8 cellular contexts compared by ENCODE assay signal in genomic region chr18:9914584-9915290, GRCh38. TPM values are rescaled to one million over a fixed set of nuclear protein-coding genes. Genes with fewer than 3 reads are reported as not detected.
DNase-seq lines count a peak whose midpoint lies in the region; ATAC-seq and TF ChIP-seq lines count a peak whose summit lies in the region.

No MANE protein-coding gene starts in this region.

- H3K27ac ChIP-seq in suprapubic skin, result peak overlapping the region; percentile 100

- no peaks in the 10 kb centered on the region for H3K27me3 Mint-ChIP-seq in CD14-positive monocyte (ENCODE audit: low read depth in 3 of 3)

- TF ChIP-seq CTCF in CD14-positive monocyte (IDR thresholded peaks at IDR 0.05) (no peak), foreskin fibroblast (IDR thresholded peaks at IDR 0.05; ENCODE audit: low read depth, low read length) (no peak), suprapubic skin (IDR thresholded peaks at IDR 0.05) (no peak)

- H3K36me3 ChIP-seq in suprapubic skin, result no peaks in the 10 kb centered on the region

- H3K9me3 ChIP-seq in suprapubic skin, result no peaks in the 10 kb centered on the region

- peak overlapping the region; percentile 84 to 93 (median 92) for H3K27ac Mint-ChIP-seq in CD14-positive monocyte

- no peaks in the 10 kb centered on the region for H3K27me3 ChIP-seq in suprapubic skin

- DNase-seq in CD14-positive monocyte (ENCODE audit: low spot score), result peak; percentile 79
- DNase-seq in RPMI8226, result peak; percentile 94
- DNase-seq in activated T-helper 9 cell treated with anti-CD3 and anti-CD28 coated beads, Interleukin-2, amount 50 U/mL, for 16 hours (ENCODE audit: low read depth), result peak; percentile 75
- peak; percentile 74 to 89 for DNase-seq in foreskin fibroblast
- peak in 43 of 56 donors; percentile 2 to 61 (median 25) for DNase-seq in nucleus accumbens (lab: John Stamatoyannopoulos, UW)
- peak; percentile 90 to 91 for DNase-seq in suprapubic skin (ENCODE audit: low spot score in 2 of 2)

- peaks cover 39% of the 10 kb centered on the region for H3K4me1 Mint-ChIP-seq in CD14-positive monocyte

- intact Hi-C loops in CD14-positive monocyte (cut with micrococcal nuclease), result loop anchor here (5.0 to 10.0 kb wide), 2 partner anchors 62 to 210 kb away; partner anchors contain the start of gene RAB31 (in 2 of the 2)

- TF ChIP-seq EP300 in suprapubic skin (IDR thresholded peaks at IDR 0.05), result no peak

- H3K4me1 ChIP-seq in suprapubic skin, result peaks cover 51% of the 10 kb centered on the region

- peak overlapping the region; percentile 79 to 81 for H3K4me3 ChIP-seq in foreskin fibroblast (ENCODE audit: low read depth in 1 of 2, low read length in 2 of 2)
- peak overlapping the region; percentile 61 for H3K4me3 ChIP-seq in suprapubic skin

- H3K36me3 Mint-ChIP-seq in CD14-positive monocyte, result no peaks in the 10 kb centered on the region

- ATAC-seq in GM19397 (IDR thresholded peaks at IDR 0.05; ENCODE audit: unreplicated experiment), result peak; percentile 35
- ATAC-seq in HG03565 (IDR thresholded peaks at IDR 0.05; ENCODE audit: unreplicated experiment), result peak; percentile 7

- 0% methylated on average over 8 of the region's 77 CpGs for WGBS in suprapubic skin

- H3K4me3 Mint-ChIP-seq in CD14-positive monocyte, result peak overlapping the region; percentile 83 to 90

- no peak for TF ChIP-seq POLR2A in suprapubic skin (IDR thresholded peaks at IDR 0.05)

- peaks cover 0 to 6% (median 0%) of the 10 kb centered on the region in 7 donors for H3K9me3 Mint-ChIP-seq in CD14-positive monocyte

RNA-seq across cellular contexts. Expression of gene VAPA, which starts 0.9 kb away (rescaled TPM):
- 100 to 1,000 TPM; 334 to 393 TPM for polyA plus RNA-seq in CD14-positive monocyte
- total RNA-seq in suprapubic skin, result 100 to 1,000 TPM; 182 to 244 (median 212) TPM

RNA-seq across cellular contexts. Expression of gene TXNDC2, which starts 29.0 kb away (rescaled TPM):
- polyA plus RNA-seq in CD14-positive monocyte, result under 1 TPM in 1 of 2 donors, not detected in 1; 0.10 TPM
- not detected for total RNA-seq in suprapubic skin

Comparison
In these comparisons a context has a peak if more than half of its experiments do, and no peak if none do; other contexts are left out.
1. Peak in every context shown above with its lines: DNase-seq, ATAC-seq, H3K4me3 ChIP-seq and H3K27ac ChIP-seq.
2. DNase-seq: peak in every context shown above with its lines; median percentile 94 in RPMI8226; 90 in suprapubic skin; 82 in foreskin fibroblast; 79 in CD14-positive monocyte; 75 in activated T-helper 9 cell treated with anti-CD3 and anti-CD28 coated beads, Interleukin-2, amount 50 U/mL, for 16 hours; 25 in nucleus accumbens.